Comparison of ENCODE assay signal across 14 cellular contexts in genomic region chr14:56378474-56378873, GRCh38.
DNase-seq lines count a peak whose midpoint lies in the region; ATAC-seq, FAIRE-seq and TF ChIP-seq lines count a peak whose summit lies in the region.
"Had no signal": no experiment of that assay in that cellular context is flagged by ENCODE, and none has a peak within 500 bp of the region (broad histone marks: within the 10 kb centered on the region; RNA-seq: fewer than 3 reads in every experiment).

No MANE protein-coding gene starts in this region.

- no peak overlapping the region for H3K4me3 ChIP-seq in NB4 (ENCODE audit: low read depth, low read length)
- H3K4me3 ChIP-seq: uterus had no signal

- peak; percentile 83 for ATAC-seq in omental fat pad (ENCODE audit: low FRiP score)
- ATAC-seq: left colon had no signal

- TF ChIP-seq CTCF in NB4 (IDR thresholded peaks at IDR 0.05; ENCODE audit: low read depth, low read length) (no peak), omental fat pad (IDR thresholded peaks at IDR 0.05) (no peak)

- DNase-seq in AML-193 (lab: John Stamatoyannopoulos, UW) (peak; percentile 1 to 8), NB4 (ENCODE audit: low read depth) (peak; percentile 10), epithelial cell of prostate (ENCODE audit: low read depth, low spot score) (peak; percentile 3), omental fat pad (ENCODE audit: low spot score) (no peak), RCC 7860 (ENCODE audit: low spot score) (no peak), medulla oblongata (ENCODE audit: extremely low spot score) (no peak), NCI-H1092 treated with DMSO at 0.1 percent for 48 hours (lab: John Stamatoyannopoulos, UW) (no peak), NCI-H748 treated with DMSO at 0.1 percent for 48 hours (lab: John Stamatoyannopoulos, UW) (no peak)
- DNase-seq: activated naive CD4-positive, alpha-beta T cell treated with anti-CD3 and anti-CD28 coated beads for 36 hours; left colon; NCI-H510A treated with DMSO at 0.1 percent for 48 hours; uterus had no signal

- peak overlapping the region; percentile 26 for H3K27ac ChIP-seq in epithelial cell of prostate
- H3K27ac ChIP-seq: KMS-11, uterus had no signal

- no peak for TF ChIP-seq POLR2A in NB4 (IDR thresholded peaks at IDR 0.05; ENCODE audit: extremely low read depth, insufficient read length)

- FAIRE-seq in RCC 7860 (lab: Jason Lieb, UNC): no peak
- FAIRE-seq: D721Med had no signal

Comparison
In these comparisons a context has a peak if more than half of its experiments do, and no peak if none do; other contexts are left out.
1. DNase-seq: peak in AML-193 (2 of 2), NB4 (single experiment) and epithelial cell of prostate (single experiment); none in omental fat pad (single experiment), RCC 7860 (single experiment), medulla oblongata (single experiment), NCI-H1092 treated with DMSO at 0.1 percent for 48 hours (single experiment) and NCI-H748 treated with DMSO at 0.1 percent for 48 hours (single experiment).